ENCODE assay signal across 28 cellular contexts in genomic region chr12:65590318-65590717, GRCh38.
DNase-seq lines count a peak whose midpoint lies in the region; ATAC-seq and TF ChIP-seq lines count a peak whose summit lies in the region.
"Had no signal": no experiment of that assay in that cellular context is flagged by ENCODE, and none has a peak within 500 bp of the region (broad histone marks: within the 10 kb centered on the region; RNA-seq: fewer than 3 reads in every experiment).

No MANE protein-coding gene starts in this region.

- H3K27me3 Mint-ChIP-seq in nephron (ENCODE audit: low read depth) = no peaks in the 10 kb centered on the region

- H3K36me3 ChIP-seq in HEK293 (ENCODE audit: control insufficient read depth in 2 of 2, insufficient read depth in 1 of 2, low read length in 2 of 2) (no peaks in the 10 kb centered on the region), upper lobe of right lung (no peaks in the 10 kb centered on the region), MM.1S (replicated peaks; ENCODE audit: insufficient read depth, low read length) (no peaks in the 10 kb centered on the region)
- H3K36me3 ChIP-seq: SJSA1 had no signal

- TF ChIP-seq CTCF in HEK293 (tag by site-specific recombination; IDR thresholded peaks at IDR 0.05) (no peak), nephron (IDR thresholded peaks at IDR 0.05; ENCODE audit: unreplicated experiment in 3 of 3) (no peak), upper lobe of right lung (IDR thresholded peaks at IDR 0.05) (no peak), MM.1S (IDR thresholded peaks at IDR 0.05; ENCODE audit: low read length) (no peak)

- H3K9me3 ChIP-seq in HEK293 (ENCODE audit: control insufficient read depth, insufficient read depth, low read depth, low read length) (no peaks in the 10 kb centered on the region), upper lobe of right lung (no peaks in the 10 kb centered on the region), MM.1S (replicated peaks; ENCODE audit: insufficient read depth, low read length) (no peaks in the 10 kb centered on the region)
- H3K9me3 ChIP-seq: A549, SJSA1 had no signal

- H3K4me3 ChIP-seq in HEK293 (ENCODE audit: low read depth, low read length) = no peak overlapping the region
- H3K4me3 ChIP-seq in upper lobe of right lung = no peak overlapping the region
- H3K4me3 ChIP-seq in MM.1S (ENCODE audit: low read length) = no peak overlapping the region
- H3K4me3 ChIP-seq: A549, GM23248, PC-9, SJSA1 had no signal

- CTCF ChIA-PET in HEK293 (lab: Yijun Ruan, JAX) = interaction anchor here (0.6 to 0.8 kb wide), 2 partner anchors 26 to 276 kb away, joined by 3 to 4 read pairs; no protein-coding TSS in a partner anchor

- no peaks in the 10 kb centered on the region for H3K9me2 ChIP-seq in MM.1S (replicated peaks; ENCODE audit: insufficient read depth, low read length)

- H3K36me3 Mint-ChIP-seq in nephron (ENCODE audit: low read depth) = no peaks in the 10 kb centered on the region
- H3K36me3 Mint-ChIP-seq: CD4-positive, alpha-beta memory T cell had no signal

- peaks cover 78% of the 10 kb centered on the region for H3K4me1 Mint-ChIP-seq in nephron
- H3K4me1 Mint-ChIP-seq: CD4-positive, alpha-beta memory T cell had no signal

- peak overlapping the region; percentile 40 to 87 (median 81) for H3K27ac Mint-ChIP-seq in nephron
- H3K27ac Mint-ChIP-seq: CD4-positive, alpha-beta memory T cell; HFFc6 had no signal

- H3K4me1 ChIP-seq in HEK293 (ENCODE audit: control insufficient read depth, insufficient read depth, low read length) (peaks cover 31% of the 10 kb centered on the region), upper lobe of right lung (no peaks in the 10 kb centered on the region), MM.1S (ENCODE audit: low read length) (no peaks in the 10 kb centered on the region)
- H3K4me1 ChIP-seq: A549, SJSA1 had no signal

- ATAC-seq in upper lobe of right lung = no peak
- ATAC-seq: A549, Right ventricle myocardium inferior had no signal

- no peak overlapping the region for H3K4me2 ChIP-seq in MM.1S (ENCODE audit: low read depth, low read length)
- H3K4me2 ChIP-seq: A549, KMS-11, PC-9 had no signal

- H3K27me3 ChIP-seq in upper lobe of right lung = no peaks in the 10 kb centered on the region
- H3K27me3 ChIP-seq in MM.1S (replicated peaks; ENCODE audit: insufficient read depth, low read length) = no peaks in the 10 kb centered on the region
- H3K27me3 ChIP-seq: SJSA1 had no signal

- no peaks in the 10 kb centered on the region for H4K20me1 ChIP-seq in MM.1S (ENCODE audit: insufficient read depth, low read length)

- H3K27ac ChIP-seq in HEK293 (ENCODE audit: extremely low read depth, low read depth, low read length) (peak overlapping the region; percentile 5; the same call in 1 of the 2 replicates), upper lobe of right lung (no peak overlapping the region), MM.1S (ENCODE audit: low read length) (no peak overlapping the region)
- H3K27ac ChIP-seq: A549, GM23248, KMS-11, PC-9, SJSA1 had no signal

- no peaks in the 10 kb centered on the region for H3F3A ChIP-seq in MM.1S (ENCODE audit: insufficient read depth, low read length)

- H3K4me3 Mint-ChIP-seq in nephron = peak overlapping the region in 1 of 3 experiments; percentile 26
- H3K4me3 Mint-ChIP-seq: CD4-positive, alpha-beta memory T cell; HFFc6 had no signal

- intact Hi-C loops in upper lobe of right lung (cut with DNase I) = no loop called here

- H3K9me3 Mint-ChIP-seq in nephron = peaks cover 2% of the 10 kb centered on the region
- H3K9me3 Mint-ChIP-seq: HFFc6 had no signal

- POLR2A ChIA-PET in HEK293 (lab: Yijun Ruan, JAX) = no interaction called here

- H3K79me2 ChIP-seq in MM.1S (ENCODE audit: low read length) = no peaks in the 10 kb centered on the region

- H2AFZ ChIP-seq in MM.1S (ENCODE audit: low read length) = no peak overlapping the region
- H2AFZ ChIP-seq: GM23248, PC-9 had no signal

- H3K9ac ChIP-seq in MM.1S (ENCODE audit: low read length) = no peak overlapping the region
- H3K9ac ChIP-seq: GM23248, KMS-11 had no signal

- peak; percentile 63 for DNase-seq in LHCN-M2 (ENCODE audit: low read depth)
- peak; percentile 75 for DNase-seq in cerebellar cortex (ENCODE audit: low spot score)
- DNase-seq in upper lobe of right lung = no peak
- DNase-seq in activated CD4-positive, alpha-beta T cell treated with anti-CD3 and anti-CD28 coated beads for 4 hours = no peak
- DNase-seq in MM.1S = no peak
- DNase-seq in activated CD4-positive, alpha-beta T cell treated with anti-CD3 and anti-CD28 coated beads for 48 hours = no peak
- DNase-seq: C1 segment of cervical spinal cord; CD4-positive, alpha-beta memory T cell; COR-L47; DMS79 treated with DMSO at 0.1 percent for 48 hours; GM23248; H7; HFFc6; IMR-90; NCI-H1092; NCI-H1417 treated with DMSO at 0.1 percent for 48 hours; NCI-H1694 treated with DMSO at 0.1 percent for 48 hours; NCI-H2081; NCI-H345; NCI-H510A treated with DMSO at 0.1 percent for 48 hours; NCI-H774; PC-9 had no signal

TF ChIP-seq in HEK293, 187 proteins besides CTCF, POLR2A, EP300 and RAD21 (continues in another document):
- TF ChIP-seq ZNF843 (tag by site-specific recombination; IDR thresholded peaks at IDR 0.05) (peak; percentile 78; the same call in 1 of the 2 replicates), ZNF830 (tag by site-specific recombination; IDR thresholded peaks at IDR 0.05; ENCODE audit: low read depth) (no peak), ZBTB49 (tag by site-specific recombination; IDR thresholded peaks at IDR 0.05; ENCODE audit: low read depth) (no peak), PRDM2 (tag by site-specific recombination; IDR thresholded peaks at IDR 0.05; ENCODE audit: borderline replicate concordance) (no peak), TCF7L2 (IDR thresholded peaks at IDR 0.05; ENCODE audit: borderline replicate concordance, low read depth, low read length) (no peak), ZNF169 (tag by site-specific recombination; IDR thresholded peaks at IDR 0.05) (no peak)
- TF ChIP-seq, protein P1, sequence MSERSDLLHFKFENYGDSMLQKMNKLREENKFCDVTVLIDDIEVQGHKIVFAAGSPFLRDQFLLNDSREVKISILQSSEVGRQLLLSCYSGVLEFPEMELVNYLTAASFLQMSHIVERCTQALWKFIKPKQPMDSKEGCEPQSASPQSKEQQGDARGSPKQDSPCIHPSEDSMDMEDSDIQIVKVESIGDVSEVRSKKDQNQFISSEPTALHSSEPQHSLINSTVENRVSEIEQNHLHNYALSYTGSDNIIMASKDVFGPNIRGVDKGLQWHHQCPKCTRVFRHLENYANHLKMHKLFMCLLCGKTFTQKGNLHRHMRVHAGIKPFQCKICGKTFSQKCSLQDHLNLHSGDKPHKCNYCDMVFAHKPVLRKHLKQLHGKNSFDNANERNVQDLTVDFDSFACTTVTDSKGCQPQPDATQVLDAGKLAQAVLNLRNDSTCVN (tag by site-specific recombination; optimal IDR thresholded peaks at IDR 0.05) = no peak

Comparison
In these comparisons a context has a peak if more than half of its experiments do, and no peak if none do; other contexts are left out.
1. DNase-seq: peak in LHCN-M2 (single experiment) and cerebellar cortex (single experiment); none in upper lobe of right lung (single experiment), activated CD4-positive, alpha-beta T cell treated with anti-CD3 and anti-CD28 coated beads for 4 hours (0 of 2), MM.1S (single experiment) and activated CD4-positive, alpha-beta T cell treated with anti-CD3 and anti-CD28 coated beads for 48 hours (single experiment).